21 cellular contexts compared by ENCODE assay signal in genomic region chr16:77335652-77336234, GRCh38.
A peak's percentile ranks its signal among the peaks of the same experiment; 100 is the strongest.
DNase-seq lines count a peak whose midpoint lies in the region; FAIRE-seq and TF ChIP-seq lines count a peak whose summit lies in the region.
"Had no signal": no experiment of that assay in that cellular context is flagged by ENCODE, and none has a peak within 500 bp of the region (broad histone marks: within the 10 kb centered on the region; RNA-seq: fewer than 3 reads in every experiment).

No MANE protein-coding gene starts in this region.

- TF ChIP-seq CTCF in fibroblast of pulmonary artery (IDR thresholded peaks at IDR 0.05; ENCODE audit: low read length, missing control alignments) (no peak), mesothelial cell of epicardium (IDR thresholded peaks at IDR 0.05; ENCODE audit: unreplicated experiment) (no peak)

- no peaks in the 10 kb centered on the region for H3K4me1 ChIP-seq in small intestine (ENCODE audit: control insufficient read depth in 2 of 2, insufficient read depth in 1 of 2, low read depth in 1 of 2, low read length in 1 of 2)

- H3K4me3 Mint-ChIP-seq in mesothelial cell of epicardium, result peak overlapping the region; percentile 9
- H3K4me3 Mint-ChIP-seq: activated naive CD8-positive, alpha-beta T cell; activated T-helper 17 cell treated with anti-CD3 and anti-CD28 coated beads, Interleukin-2, amount 50 U/mL, for 72 hours; brain had no signal

- H3K4me1 Mint-ChIP-seq in mesothelial cell of epicardium, result peaks cover 36% of the 10 kb centered on the region
- H3K4me1 Mint-ChIP-seq: activated T-helper 17 cell treated with anti-CD3 and anti-CD28 coated beads, Interleukin-2, amount 50 U/mL, for 72 hours had no signal

- no peak overlapping the region for H3K27ac ChIP-seq in small intestine (ENCODE audit: low read depth in 1 of 2, low read length in 1 of 2)
- H3K27ac ChIP-seq: C4-2B, RWPE1 had no signal

- H3K36me3 Mint-ChIP-seq in mesothelial cell of epicardium, result peaks cover 3% of the 10 kb centered on the region
- H3K36me3 Mint-ChIP-seq: activated naive CD8-positive, alpha-beta T cell; brain had no signal

- no peaks in the 10 kb centered on the region for H3K9me3 Mint-ChIP-seq in mesothelial cell of epicardium
- H3K9me3 Mint-ChIP-seq: activated T-helper 17 cell treated with anti-CD3 and anti-CD28 coated beads, Interleukin-2, amount 50 U/mL, for 72 hours; brain had no signal

- peak overlapping the region; percentile 93 for H3K27ac Mint-ChIP-seq in mesothelial cell of epicardium
- H3K27ac Mint-ChIP-seq: activated naive CD8-positive, alpha-beta T cell; activated T-helper 17 cell treated with anti-CD3 and anti-CD28 coated beads, Interleukin-2, amount 50 U/mL, for 72 hours had no signal

- FAIRE-seq in small intestine (lab: Jason Lieb, UNC) (no peak), GM19239 (lab: Jason Lieb, UNC) (no peak)
- FAIRE-seq: D721Med, GM18507 had no signal

- DNase-seq in DMS79 treated with DMSO at 0.1 percent for 48 hours (lab: John Stamatoyannopoulos, UW) (peak; percentile 52), NCI-H2107 (lab: John Stamatoyannopoulos, UW) (peak; percentile 33), fibroblast of pulmonary artery (ENCODE audit: low read depth) (peak; percentile 5), mesothelial cell of epicardium (ENCODE audit: low spot score in 2 of 2, unreplicated experiment in 2 of 2) (no peak), small intestine (no peak), GM19239 (ENCODE audit: insufficient read length, low spot score) (no peak), erythroblast (lab: John Stamatoyannopoulos, UW) (no peak), midbrain (lab: John Stamatoyannopoulos, UW) (no peak)
- DNase-seq: activated CD4-positive, alpha-beta T cell treated with anti-CD3 and anti-CD28 coated beads, Interleukin-2, amount 50 U/mL, for 4 hours; activated CD8-positive, alpha-beta memory T cell treated with anti-CD3 and anti-CD28 coated beads, Interleukin-2, amount 50 U/mL, for 4 hours; effector memory CD4-positive, alpha-beta T cell; MV-4-11; NCI-H1694; NCI-H446 treated with DMSO at 0.1 percent for 48 hours had no signal

- TF ChIP-seq POLR2A in erythroblast (IDR thresholded peaks at IDR 0.05; ENCODE audit: low read length), result no peak

- H3K27me3 ChIP-seq in small intestine (ENCODE audit: control insufficient read depth in 2 of 2, insufficient read depth in 2 of 2, low read length in 2 of 2), result no peaks in the 10 kb centered on the region

- H3K4me3 ChIP-seq in fibroblast of pulmonary artery (replicated peaks; ENCODE audit: low read depth, low read length) (no peak overlapping the region), small intestine (ENCODE audit: low read depth in 1 of 2, low read length in 2 of 2) (no peak overlapping the region)

- no peaks in the 10 kb centered on the region for H3K36me3 ChIP-seq in small intestine (ENCODE audit: control insufficient read depth in 2 of 2, insufficient read depth in 2 of 2, low read length in 2 of 2)

- 81 to 85% (median 84%) methylated on average over 12 of the region's 12 CpGs for WGBS in small intestine, 3 donors

- no peaks in the 10 kb centered on the region for H3K27me3 Mint-ChIP-seq in mesothelial cell of epicardium (ENCODE audit: low read depth)
- H3K27me3 Mint-ChIP-seq: activated naive CD8-positive, alpha-beta T cell had no signal

- no peaks in the 10 kb centered on the region for H3K9me3 ChIP-seq in small intestine (ENCODE audit: control insufficient read depth, low read depth)

Comparison
In these comparisons a context has a peak if more than half of its experiments do, and no peak if none do; other contexts are left out.
1. DNase-seq: peak in DMS79 treated with DMSO at 0.1 percent for 48 hours (single experiment), NCI-H2107 (single experiment) and fibroblast of pulmonary artery (single experiment); none in mesothelial cell of epicardium (0 of 2), small intestine (single experiment), GM19239 (single experiment), erythroblast (0 of 2) and midbrain (single experiment).